In genomic region chr7:64045301-64046040, GRCh38 we compare ENCODE assay signal across 10 cellular contexts. TPM values are rescaled to one million over a fixed set of nuclear protein-coding genes. Genes with fewer than 3 reads are reported as not detected.
DNase-seq lines count a peak whose midpoint lies in the region; ATAC-seq, FAIRE-seq and TF ChIP-seq lines count a peak whose summit lies in the region.
"Had no signal": no experiment of that assay in that cellular context is flagged by ENCODE, and none has a peak within 500 bp of the region (broad histone marks: within the 10 kb centered on the region; RNA-seq: fewer than 3 reads in every experiment).

ZNF727 (plus strand) TSS chr7:64045434; CDS start chr7:64045622, 188 bp downstream.

- peak within 1 kb of the TSS; percentile 76 for H3K27ac Mint-ChIP-seq in activated CD4-positive, alpha-beta T cell treated with anti-CD3 and anti-CD28 coated beads, Interleukin-2, amount 10 ng/mL, durations not matched to agents 7 days and 5 days

- no peak for FAIRE-seq in bronchial epithelial cell (lab: Jason Lieb, UNC)

- TF ChIP-seq CTCF in bronchial epithelial cell (IDR thresholded peaks at IDR 0.05; ENCODE audit: insufficient read depth, low read length, severe bottlenecking) (no peak), thoracic aorta (IDR thresholded peaks at IDR 0.05) (no peak)

- H3K9me3 Mint-ChIP-seq in activated CD4-positive, alpha-beta T cell treated with anti-CD3 and anti-CD28 coated beads, Interleukin-2, amount 10 ng/mL, durations not matched to agents 7 days and 5 days: peaks cover 35% of the 10 kb centered on the region

- DNase-seq in activated CD4-positive, alpha-beta T cell treated with anti-CD3 and anti-CD28 coated beads, Interleukin-2, amount 10 ng/mL, durations not matched to agents 7 days and 5 days: peak; percentile 11
- DNase-seq in activated CD4-positive, alpha-beta T cell treated with anti-CD3 and anti-CD28 coated beads for 4 hours: no peak
- DNase-seq in bronchial epithelial cell (ENCODE audit: low read depth) (peak; percentile 0), mucosa of gallbladder (ENCODE audit: low spot score) (peak; percentile 72), thoracic aorta (ENCODE audit: low spot score) (peak; percentile 23), NCI-H187 treated with DMSO at 0.1 percent for 48 hours (lab: John Stamatoyannopoulos, UW) (no peak), HPDE6-E6E7 (ENCODE audit: extremely low spot score) (no peak), HT-29 (ENCODE audit: low spot score) (no peak)
- DNase-seq: mesendoderm had no signal

- peaks cover 6% of the 10 kb centered on the region for H3K9me3 ChIP-seq in thoracic aorta

- CTCF ChIA-PET in activated CD4-positive, alpha-beta T cell treated with anti-CD3 and anti-CD28 coated beads, Interleukin-2, amount 10 ng/mL, durations not matched to agents 7 days and 5 days (lab: Charles Lee): no interaction called here

- H3K27me3 ChIP-seq in bronchial epithelial cell (ENCODE audit: control insufficient read depth, insufficient read depth, low read length) (no peaks in the 10 kb centered on the region), thoracic aorta (replicated peaks; ENCODE audit: insufficient read depth) (no peaks in the 10 kb centered on the region)
- H3K27me3 ChIP-seq: BLaER1 treated with 17β-estradiol and CSF1 and Interleukin-3, amounts not matched to agents 10 nM and 100 nM had no signal

- H3K36me3 ChIP-seq in bronchial epithelial cell (ENCODE audit: control insufficient read depth, insufficient read depth, low read length): no peaks in the 10 kb centered on the region
- H3K36me3 ChIP-seq in thoracic aorta: no peaks in the 10 kb centered on the region
- H3K36me3 ChIP-seq: BLaER1 treated with 17β-estradiol and CSF1 and Interleukin-3, amounts not matched to agents 10 nM and 100 nM had no signal

- H3K27ac ChIP-seq in thoracic aorta: peak within 1 kb of the TSS; percentile 62 to 66
- H3K27ac ChIP-seq: BLaER1 treated with 17β-estradiol and CSF1 and Interleukin-3, amounts not matched to agents 10 nM and 100 nM had no signal

- no peaks in the 10 kb centered on the region for H3K4me1 ChIP-seq in thoracic aorta (ENCODE audit: control insufficient read depth in 1 of 2, low read depth in 2 of 2)
- H3K4me1 ChIP-seq: BLaER1 treated with 17β-estradiol and CSF1 and Interleukin-3, amounts not matched to agents 10 nM and 100 nM had no signal

- no peak within 1 kb of the TSS for H3K4me3 ChIP-seq in bronchial epithelial cell (ENCODE audit: low read depth, low read length)
- peak within 1 kb of the TSS; percentile 72 for H3K4me3 ChIP-seq in thoracic aorta
- H3K4me3 ChIP-seq: BLaER1 treated with 17β-estradiol and CSF1 and Interleukin-3, amounts not matched to agents 10 nM and 100 nM had no signal

- POLR2A ChIA-PET in activated CD4-positive, alpha-beta T cell treated with anti-CD3 and anti-CD28 coated beads, Interleukin-2, amount 10 ng/mL, durations not matched to agents 7 days and 5 days (lab: Charles Lee): no interaction called here

- peak within 1 kb of the TSS; percentile 66 for H3K4me3 Mint-ChIP-seq in activated CD4-positive, alpha-beta T cell treated with anti-CD3 and anti-CD28 coated beads, Interleukin-2, amount 10 ng/mL, durations not matched to agents 7 days and 5 days

- H3K27me3 Mint-ChIP-seq in activated CD4-positive, alpha-beta T cell treated with anti-CD3 and anti-CD28 coated beads, Interleukin-2, amount 10 ng/mL, durations not matched to agents 7 days and 5 days: no peaks in the 10 kb centered on the region

- ATAC-seq in thoracic aorta (ENCODE audit: insufficient number of reproducible peaks, low FRiP score, low read depth): peak; percentile 91

- no peaks in the 10 kb centered on the region for H3K4me1 Mint-ChIP-seq in activated CD4-positive, alpha-beta T cell treated with anti-CD3 and anti-CD28 coated beads, Interleukin-2, amount 10 ng/mL, durations not matched to agents 7 days and 5 days

- H3K36me3 Mint-ChIP-seq in activated CD4-positive, alpha-beta T cell treated with anti-CD3 and anti-CD28 coated beads, Interleukin-2, amount 10 ng/mL, durations not matched to agents 7 days and 5 days (ENCODE audit: low read depth): peaks cover 3% of the 10 kb centered on the region

RNA-seq across cellular contexts. Expression of gene ZNF727, which starts in this region (rescaled TPM):
- total RNA-seq in activated CD4-positive, alpha-beta T cell treated with anti-CD3 and anti-CD28 coated beads, Interleukin-2, amount 10 ng/mL, durations not matched to agents 7 days and 5 days: under 1 TPM; 0.46 to 0.57 TPM
- total RNA-seq in bronchial epithelial cell: 0.53 and 2.0 TPM in 2 replicates
- total RNA-seq in mucosa of gallbladder: 4.0 TPM
- 1 to 10 TPM; 3.7 to 5.0 TPM for total RNA-seq in thoracic aorta
- not detected in 2 replicates for total RNA-seq in HT-29 (2014; rRNA removed; shearing (Covaris generic))

Comparison
In these comparisons a context has a peak if more than half of its experiments do, and no peak if none do; other contexts are left out.
1. Peak in DNase-seq in activated CD4-positive, alpha-beta T cell treated with anti-CD3 and anti-CD28 coated beads, Interleukin-2, amount 10 ng/mL, durations not matched to agents 7 days and 5 days; RNA of the gene not detected or under 1 TPM.
2. DNase-seq: peak in bronchial epithelial cell (single experiment), mucosa of gallbladder (single experiment) and thoracic aorta (single experiment); none in activated CD4-positive, alpha-beta T cell treated with anti-CD3 and anti-CD28 coated beads for 4 hours (0 of 2), NCI-H187 treated with DMSO at 0.1 percent for 48 hours (single experiment), HPDE6-E6E7 (single experiment) and HT-29 (single experiment).